Comparison of ENCODE assay signal across 12 cellular contexts in genomic region chr11:61683961-61684869, GRCh38. TPM values are rescaled to one million over a fixed set of nuclear protein-coding genes. Genes with fewer than 3 reads are reported as not detected.
DNase-seq lines count a peak whose midpoint lies in the region; ATAC-seq and TF ChIP-seq lines count a peak whose summit lies in the region.
"Had no signal": no experiment of that assay in that cellular context is flagged by ENCODE, and none has a peak within 500 bp of the region (broad histone marks: within the 10 kb centered on the region; RNA-seq: fewer than 3 reads in every experiment).

No MANE protein-coding gene starts in this region.

- no peak overlapping the region for H3K4me3 Mint-ChIP-seq in CD4-positive, alpha-beta memory T cell

- 33 to 46% methylated on average over 27 of the region's 27 CpGs for WGBS in tibial nerve, 2 donors

- no peaks in the 10 kb centered on the region for H3K9me3 ChIP-seq in CD4-positive, alpha-beta memory T cell (ENCODE audit: control insufficient read depth in 1 of 2, low read length in 2 of 2)
- H3K9me3 ChIP-seq in tibial nerve (no peaks in the 10 kb centered on the region), left lung (no peaks in the 10 kb centered on the region)
- H3K9me3 ChIP-seq: uterus had no signal

- no peak for TF ChIP-seq EP300 in tibial nerve (IDR thresholded peaks at IDR 0.05)

- TF ChIP-seq POLR2A in tibial nerve (IDR thresholded peaks at IDR 0.05): no peak

- POLR2A ChIA-PET in CD4-positive, alpha-beta memory T cell (lab: Charles Lee; ENCODE audit: partially characterized antibody): interaction anchor here (0.5 to 2.5 kb wide), 6 partner anchors 11 to 642 kb away, joined by 3 to 14 read pairs (median 4); no protein-coding TSS in a partner anchor

- H3K4me1 Mint-ChIP-seq in CD4-positive, alpha-beta memory T cell: peaks cover 0 to 23% (median 14%) of the 10 kb centered on the region in 4 donors

- peak overlapping the region; percentile 13 to 19 for H3K4me3 ChIP-seq in CD4-positive, alpha-beta memory T cell (ENCODE audit: low read length in 2 of 2)
- H3K4me3 ChIP-seq in fibroblast of mammary gland (ENCODE audit: control insufficient read depth, low read depth, low read length): no peak overlapping the region
- no peak overlapping the region for H3K4me3 ChIP-seq in tibial nerve
- no peak overlapping the region for H3K4me3 ChIP-seq in left lung
- H3K4me3 ChIP-seq: uterus had no signal

- H3K36me3 Mint-ChIP-seq in CD4-positive, alpha-beta memory T cell: no peaks in the 10 kb centered on the region

- H3K4me1 ChIP-seq in CD4-positive, alpha-beta memory T cell (ENCODE audit: insufficient read depth, low read length): peaks cover 36% of the 10 kb centered on the region
- peaks cover 0 to 64% (median 9%) of the 10 kb centered on the region in 4 donors for H3K4me1 ChIP-seq in tibial nerve
- H3K4me1 ChIP-seq in left lung: peaks cover 8 to 35% of the 10 kb centered on the region in 2 donors

- ATAC-seq in GM19467 (IDR thresholded peaks at IDR 0.05; ENCODE audit: unreplicated experiment) (no peak), left lung (no peak)

- no peak overlapping the region for H3K27ac Mint-ChIP-seq in CD4-positive, alpha-beta memory T cell

- DNase-seq in A172 (ENCODE audit: low spot score) (peak; percentile 73), UCSD-AML1 (lab: John Stamatoyannopoulos, UW; ENCODE audit: unreplicated experiment) (peak; percentile 43), fibroblast of mammary gland (ENCODE audit: low read depth) (peak; percentile 56), NCI-H1436 (lab: John Stamatoyannopoulos, UW) (no peak), tibial nerve (ENCODE audit: low spot score in 2 of 2) (no peak), left lung (no peak)
- DNase-seq in CD4-positive, alpha-beta memory T cell: peak; percentile 60 to 73 (median 63)
- DNase-seq: DMS 273 treated with DMSO at 0.1 percent for 48 hours had no signal

- H3K9me3 Mint-ChIP-seq in CD4-positive, alpha-beta memory T cell: no peaks in the 10 kb centered on the region

- no peaks in the 10 kb centered on the region for H3K27me3 ChIP-seq in CD4-positive, alpha-beta memory T cell (ENCODE audit: insufficient read depth, low read length)
- H3K27me3 ChIP-seq in tibial nerve (peaks cover 0 to 6% of the 10 kb centered on the region in 2 donors), left lung (peaks cover 0 to 45% of the 10 kb centered on the region in 2 donors)
- H3K27me3 ChIP-seq: uterus had no signal

- TF ChIP-seq CTCF in fibroblast of mammary gland (conservative IDR thresholded peaks at IDR 0.05; ENCODE audit: control insufficient read depth, insufficient read depth, low read depth, low read length): no peak
- TF ChIP-seq CTCF in tibial nerve (IDR thresholded peaks at IDR 0.05): no peak
- no peak for TF ChIP-seq CTCF in left lung (IDR thresholded peaks at IDR 0.05)

- H3K27ac ChIP-seq in CD4-positive, alpha-beta memory T cell (ENCODE audit: low read depth, low read length): no peak overlapping the region
- H3K27ac ChIP-seq in tibial nerve (no peak overlapping the region), left lung (no peak overlapping the region)
- H3K27ac ChIP-seq: epithelial cell of prostate, uterus, VCaP had no signal

- CTCF ChIA-PET in CD4-positive, alpha-beta memory T cell (lab: Charles Lee; ENCODE audit: partially characterized antibody): interaction anchor here (0.8 to 4.4 kb wide), 8 partner anchors 11 to 113 kb away, joined by 3 to 64 read pairs (median 4); no protein-coding TSS in a partner anchor

- H3K36me3 ChIP-seq in CD4-positive, alpha-beta memory T cell (ENCODE audit: insufficient read depth, low read length): no peaks in the 10 kb centered on the region
- H3K36me3 ChIP-seq in tibial nerve (no peaks in the 10 kb centered on the region), left lung (no peaks in the 10 kb centered on the region)
- H3K36me3 ChIP-seq: uterus had no signal

- H3K27me3 Mint-ChIP-seq in CD4-positive, alpha-beta memory T cell: peaks cover 0 to 5% of the 10 kb centered on the region in 2 donors

- intact Hi-C loops in CD4-positive, alpha-beta memory T cell (cut with micrococcal nuclease): loop anchor here (1.0 kb wide), 2 partner anchors 12 to 49 kb away; no protein-coding TSS in a partner anchor
- intact Hi-C loops in left lung (cut with DNase I): loop anchor here in 1 of 2 donors (5.0 kb wide), 1 partner anchor 48 kb away; no protein-coding TSS in a partner anchor

RNA-seq across cellular contexts. Expression of gene DAGLA, which starts 4.0 kb away (rescaled TPM):
- total RNA-seq in A172 (2014; rRNA removed; shearing (Covaris generic)): 0.09 and 1.2 TPM in 2 replicates
- total RNA-seq in CD4-positive, alpha-beta memory T cell: under 1 TPM; 0.30 to 0.44 TPM
- under 1 TPM in 1 of 2 donors, not detected in 1; 0.52 TPM for polyA plus RNA-seq in CD4-positive, alpha-beta memory T cell
- total RNA-seq in tibial nerve: 1 to 10 TPM; 1.1 to 5.4 (median 3.0) TPM
- total RNA-seq in left lung: 1 to 10 TPM; 4.2 to 4.3 TPM

Comparison
In these comparisons a context has a peak if more than half of its experiments do, and no peak if none do; other contexts are left out.
1. DNase-seq: peak in A172 (single experiment), CD4-positive, alpha-beta memory T cell (5 of 5), UCSD-AML1 (single experiment) and fibroblast of mammary gland (single experiment); none in NCI-H1436 (single experiment), tibial nerve (0 of 2) and left lung (0 of 2).
2. H3K4me3 ChIP-seq: peak in CD4-positive, alpha-beta memory T cell (2 of 2); none in fibroblast of mammary gland (single experiment), tibial nerve (0 of 4) and left lung (0 of 2).